Comparison of ENCODE assay signal across 25 cellular contexts in genomic region chrX:32126997-32127396, GRCh38.
"Had no signal": no experiment of that assay in that cellular context is flagged by ENCODE, and none has a peak within 500 bp of the region (broad histone marks: within the 10 kb centered on the region; RNA-seq: fewer than 3 reads in every experiment).

No MANE protein-coding gene starts in this region.

- ATAC-seq: foreskin keratinocyte; gastroesophageal sphincter; natural killer cell; psoas muscle; right cardiac atrium; stimulated activated naive B cell treated with anti-CD40 and anti-IgM and Interleukin-4, amounts not matched to agents 10 μg/mL and 1 μg/mL and 100 μg/mL, for 72 hours had no signal

- FAIRE-seq: endothelial cell of umbilical vein, kidney, small intestine had no signal

- H2AFZ ChIP-seq: hepatocyte had no signal

- H3K9me3 ChIP-seq: colonic mucosa, esophagus muscularis mucosa, gastroesophageal sphincter, heart left ventricle, left ventricle myocardium inferior, ovary, psoas muscle, thoracic aorta, transverse colon, vagina had no signal

- H3K4me1 ChIP-seq: colonic mucosa, esophagus muscularis mucosa, foreskin keratinocyte, gastroesophageal sphincter, left ventricle myocardium inferior, psoas muscle, transverse colon, vagina had no signal

- H3K79me2 ChIP-seq: hepatocyte had no signal

- H3K27ac ChIP-seq: colonic mucosa, esophagus muscularis mucosa, foreskin keratinocyte, gastroesophageal sphincter, heart left ventricle, hepatocyte, left ventricle myocardium inferior, ovary, psoas muscle, thoracic aorta, transverse colon, vagina had no signal

- H3K36me3 ChIP-seq: colonic mucosa, esophagus muscularis mucosa, gastroesophageal sphincter, heart left ventricle, left ventricle myocardium inferior, ovary, thoracic aorta, transverse colon, vagina had no signal

- H3K27me3 ChIP-seq: colonic mucosa, esophagus muscularis mucosa, foreskin keratinocyte, gastroesophageal sphincter, heart left ventricle, hepatocyte, ovary, transverse colon, vagina had no signal

- H3K4me2 ChIP-seq: hepatocyte had no signal

- DNase-seq: colonic mucosa; effector CD8-positive, alpha-beta T cell; foreskin keratinocyte; heart left ventricle; kidney; left ventricle myocardium inferior; mesenchymal stem cell; midbrain; natural killer cell; occipital lobe; ovary; posterior cingulate gyrus; psoas muscle; right cardiac atrium; small intestine; stimulated activated CD4-positive, alpha-beta T cell treated with anti-CD3 and anti-CD28 coated beads, Interleukin-15, amount 100 ng/mL, for 24 hours; stimulated activated CD4-positive, alpha-beta T cell treated with anti-CD3 and anti-CD28 coated beads, Interleukin-2, amount 100 ng/mL, for 48 hours; stimulated activated naive B cell treated with anti-CD40 and anti-IgM and Interleukin-4, amounts not matched to agents 10 μg/mL and 1 μg/mL and 100 μg/mL, for 72 hours; transverse colon had no signal

- H3K4me3 ChIP-seq: colonic mucosa, esophagus muscularis mucosa, gastroesophageal sphincter, heart left ventricle, hepatocyte, left ventricle myocardium inferior, ovary, psoas muscle, thoracic aorta, transverse colon, vagina had no signal
